ENCODE assay signal across 37 cellular contexts in genomic region chr18:12119358-12119757, GRCh38. TPM values are rescaled to one million over a fixed set of nuclear protein-coding genes. Genes with fewer than 3 reads are reported as not detected.
"Had no signal": no experiment of that assay in that cellular context is flagged by ENCODE, and none has a peak within 500 bp of the region (broad histone marks: within the 10 kb centered on the region; RNA-seq: fewer than 3 reads in every experiment).

No MANE protein-coding gene starts in this region.

- H3K27me3 ChIP-seq: hepatocyte, right atrium auricular region, right lobe of liver, tibial nerve, upper lobe of left lung, vagina had no signal

- H3K27ac ChIP-seq: hepatocyte, lower lobe of right lung, neural progenitor cell, neutrophil, parathyroid adenoma, psoas muscle, right atrium auricular region, right lobe of liver, tibial nerve, upper lobe of left lung, vagina had no signal

- H2AFZ ChIP-seq: hepatocyte, neural progenitor cell, parathyroid adenoma had no signal

- DNase-seq: islet precursor cell; left ventricle myocardium superior; lower lobe of right lung; mammary epithelial cell; mesenchymal stem cell; naive B cell; natural killer cell; nephron progenitor cell; occipital lobe; psoas muscle; right lobe of liver; stimulated activated CD4-positive, alpha-beta T cell treated with anti-CD3 and anti-CD28 coated beads, Interleukin-1b, Interleukin-23, amount 100 ng/mL, for 48 hours; stimulated activated CD4-positive, alpha-beta T cell treated with anti-CD3 and anti-CD28 coated beads, Interleukin-2, amount 100 ng/mL, for 48 hours; stimulated activated CD4-positive, alpha-beta T cell treated with anti-CD3 and anti-CD28 coated beads, Interleukin-4, amount 100 ng/mL, for 4 hours; stimulated activated CD8-positive, alpha-beta memory T cell treated with anti-CD3 and anti-CD28 coated beads, Interleukin-4, amount 100 ng/mL, for 48 hours; stimulated activated naive CD4-positive, alpha-beta T cell treated with Interleukin-2 at 50 U/mL for 16 hours; stimulated activated naive CD8-positive, alpha-beta T cell treated with anti-CD3 and anti-CD28 coated beads, Interleukin-15, amount 100 ng/mL, for 72 hours; substantia nigra; upper lobe of left lung had no signal

- ATAC-seq: left lobe of liver; left ventricle myocardium superior; lower lobe of right lung; natural killer cell; psoas muscle; right lobe of liver; stimulated activated memory B cell treated with anti-CD40 and anti-IgM and Interleukin-4, amounts not matched to agents 10 μg/mL and 1 μg/mL and 100 μg/mL, for 72 hours; stimulated activated naive CD8-positive, alpha-beta T cell treated with anti-CD3 and anti-CD28 coated beads, Interleukin-15, amount 100 ng/mL, for 72 hours had no signal

- H3K4me3 ChIP-seq: hepatocyte, lower lobe of right lung, neural progenitor cell, psoas muscle, right atrium auricular region, right lobe of liver, smooth muscle cell, tibial nerve, upper lobe of left lung, vagina had no signal

- H3K79me2 ChIP-seq: hepatocyte, parathyroid adenoma had no signal

- H3K4me2 ChIP-seq: hepatocyte, neural progenitor cell, smooth muscle cell had no signal

- H3K4me1 ChIP-seq: lower lobe of right lung, parathyroid adenoma, psoas muscle, right atrium auricular region, tibial nerve, upper lobe of left lung, vagina had no signal

- H3K36me3 ChIP-seq: lower lobe of right lung, neural progenitor cell, neutrophil, right atrium auricular region, right lobe of liver, tibial nerve, upper lobe of left lung, vagina had no signal

- H3K9ac ChIP-seq: neural progenitor cell, parathyroid adenoma had no signal

- H3K9me3 ChIP-seq: lower lobe of right lung, neutrophil, psoas muscle, right atrium auricular region, right lobe of liver, tibial nerve, upper lobe of left lung, vagina had no signal

RNA-seq across cellular contexts. Expression of gene ANKRD62, which starts 25.7 kb away (rescaled TPM):
- total RNA-seq: hepatocyte, kidney epithelial cell, left lobe of liver, left ventricle myocardium superior, mammary epithelial cell, mesothelial cell of epicardium, mononuclear cell, natural killer cell, osteocyte, psoas muscle, right atrium auricular region, right lobe of liver, skeletal muscle tissue, smooth muscle cell, temporal lobe, tibial nerve had no signal
- polyA plus RNA-seq: hepatocyte, mammary epithelial cell, psoas muscle, smooth muscle cell, thymus, urinary bladder had no signal
